In genomic region chr7:726084-726853, GRCh38 we compare ENCODE assay signal across 1 cellular context.
A peak's percentile ranks its signal among the peaks of the same experiment; 100 is the strongest.
TF ChIP-seq lines count a peak whose summit lies in the region.

TSS of gene DNAAF5 (plus strand) at chr7:726699. CDS start at chr7:726721, 22 bp downstream.

TF ChIP-seq in GM12878, 131 proteins besides CTCF, POLR2A, EP300 and RAD21 (continued from another document):
- TF ChIP-seq BMI1 (IDR thresholded peaks at IDR 0.05; ENCODE audit: borderline replicate concordance) (peak; percentile 74; the same call in 1 of the 2 replicates), USF2 (IDR thresholded peaks at IDR 0.05; ENCODE audit: borderline replicate concordance, low read depth, low read length) (peak; percentile 69), PAX8 (IDR thresholded peaks at IDR 0.05) (no peak), MYC (IDR thresholded peaks at IDR 0.05; ENCODE audit: insufficient read depth, insufficient read length, insufficient replicate concordance, low read length, severe bottlenecking) (peak; percentile 97), SIN3A (IDR thresholded peaks at IDR 0.05; ENCODE audit: low read depth, low read length) (peak; percentile 97), ZNF384 (IDR thresholded peaks at IDR 0.05; ENCODE audit: borderline replicate concordance, low read depth, low read length) (no peak), JUNB (IDR thresholded peaks at IDR 0.05) (no peak), PML (IDR thresholded peaks at IDR 0.05; ENCODE audit: low read length) (no peak; the same call in 1 of the 2 replicates), NFYA (IDR thresholded peaks at IDR 0.05; ENCODE audit: borderline replicate concordance, low read depth, low read length) (no peak), SMARCA5 (IDR thresholded peaks at IDR 0.05) (no peak), GATAD2B (conservative IDR thresholded peaks at IDR 0.05; ENCODE audit: low read depth) (peak; percentile 78), RFX5 (IDR thresholded peaks at IDR 0.05; ENCODE audit: low read depth, low read length) (peak; percentile 39; the same call in 1 of the 2 replicates), NRF1 (conservative IDR thresholded peaks at IDR 0.05; ENCODE audit: low read depth, low read length) (0 out of 2 replicates have a peak, but pooled peaks have one; percentile 8), IKZF2 (IDR thresholded peaks at IDR 0.05) (no peak), SREBF2 (IDR thresholded peaks at IDR 0.05; ENCODE audit: low read length) (no peak), BHLHE40 (IDR thresholded peaks at IDR 0.05; ENCODE audit: borderline replicate concordance in 1 of 2, low read depth in 2 of 2, low read length in 1 of 2) (peak; percentile 74 to 94; a peak in 3 of 4 replicates), NR2C2 (IDR thresholded peaks at IDR 0.05; ENCODE audit: borderline replicate concordance, control insufficient read depth, insufficient read length, low read depth) (no peak), IKZF1 (conservative IDR thresholded peaks at IDR 0.05) (peak; percentile 80), TCF3 (IDR thresholded peaks at IDR 0.05; ENCODE audit: borderline replicate concordance, insufficient read depth, low read depth, low read length) (0 out of 2 replicates have a peak, but pooled peaks have one; percentile 23), STAT3 (IDR thresholded peaks at IDR 0.05; ENCODE audit: low read depth, low read length) (no peak), HDAC2 (IDR thresholded peaks at IDR 0.05) (no peak), MLLT1 (IDR thresholded peaks at IDR 0.05) (no peak), CBFB (IDR thresholded peaks at IDR 0.05; ENCODE audit: low read depth) (no peak), SPI1 (IDR thresholded peaks at IDR 0.05; ENCODE audit: borderline replicate concordance, insufficient read depth, low read depth, low read length) (peak; percentile 70; the same call in 1 of the 2 replicates), ATF3 (IDR thresholded peaks at IDR 0.05; ENCODE audit: borderline replicate concordance, extremely low read depth, low read depth, low read length) (peak; percentile 81; the same call in 1 of the 2 replicates), SMAD5 (IDR thresholded peaks at IDR 0.05; ENCODE audit: low read depth) (peak; percentile 71), KAT2A (conservative IDR thresholded peaks at IDR 0.05; ENCODE audit: control insufficient read depth, low read depth, low read length) (no peak), MXI1 (IDR thresholded peaks at IDR 0.05; ENCODE audit: low read depth, low read length) (peak; percentile 99), ZBED1 (IDR thresholded peaks at IDR 0.05; ENCODE audit: borderline replicate concordance) (no peak), ASH2L (IDR thresholded peaks at IDR 0.05; ENCODE audit: borderline replicate concordance, low read depth) (no peak), SREBF1 (IDR thresholded peaks at IDR 0.05; ENCODE audit: low read length) (no peak), CUX1 (IDR thresholded peaks at IDR 0.05; ENCODE audit: insufficient replicate concordance, low read depth, low read length) (no peak), HDGF (IDR thresholded peaks at IDR 0.05) (0 out of 2 replicates have a peak, but pooled peaks have one; percentile 45), RBBP5 (conservative IDR thresholded peaks at IDR 0.05) (no peak), NFIC (IDR thresholded peaks at IDR 0.05; ENCODE audit: low read depth, low read length) (no peak), YBX1 (IDR thresholded peaks at IDR 0.05) (no peak), POLR2AphosphoS2 (IDR thresholded peaks at IDR 0.05; ENCODE audit: low read depth, low read length) (0 out of 2 replicates have a peak, but pooled peaks have one; percentile 43), PAX5 (IDR thresholded peaks at IDR 0.05; ENCODE audit: borderline replicate concordance, low read depth, low read length) (0 out of 2 replicates have a peak, but pooled peaks have one; percentile 9)
- TF ChIP-seq, protein P1, sequence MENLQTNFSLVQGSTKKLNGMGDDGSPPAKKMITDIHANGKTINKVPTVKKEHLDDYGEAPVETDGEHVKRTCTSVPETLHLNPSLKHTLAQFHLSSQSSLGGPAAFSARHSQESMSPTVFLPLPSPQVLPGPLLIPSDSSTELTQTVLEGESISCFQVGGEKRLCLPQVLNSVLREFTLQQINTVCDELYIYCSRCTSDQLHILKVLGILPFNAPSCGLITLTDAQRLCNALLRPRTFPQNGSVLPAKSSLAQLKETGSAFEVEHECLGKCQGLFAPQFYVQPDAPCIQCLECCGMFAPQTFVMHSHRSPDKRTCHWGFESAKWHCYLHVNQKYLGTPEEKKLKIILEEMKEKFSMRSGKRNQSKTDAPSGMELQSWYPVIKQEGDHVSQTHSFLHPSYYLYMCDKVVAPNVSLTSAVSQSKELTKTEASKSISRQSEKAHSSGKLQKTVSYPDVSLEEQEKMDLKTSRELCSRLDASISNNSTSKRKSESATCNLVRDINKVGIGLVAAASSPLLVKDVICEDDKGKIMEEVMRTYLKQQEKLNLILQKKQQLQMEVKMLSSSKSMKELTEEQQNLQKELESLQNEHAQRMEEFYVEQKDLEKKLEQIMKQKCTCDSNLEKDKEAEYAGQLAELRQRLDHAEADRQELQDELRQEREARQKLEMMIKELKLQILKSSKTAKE (IDR thresholded peaks at IDR 0.05; ENCODE audit: low read depth, poor library complexity, severe bottlenecking) = no peak
- TF ChIP-seq, protein P2, sequence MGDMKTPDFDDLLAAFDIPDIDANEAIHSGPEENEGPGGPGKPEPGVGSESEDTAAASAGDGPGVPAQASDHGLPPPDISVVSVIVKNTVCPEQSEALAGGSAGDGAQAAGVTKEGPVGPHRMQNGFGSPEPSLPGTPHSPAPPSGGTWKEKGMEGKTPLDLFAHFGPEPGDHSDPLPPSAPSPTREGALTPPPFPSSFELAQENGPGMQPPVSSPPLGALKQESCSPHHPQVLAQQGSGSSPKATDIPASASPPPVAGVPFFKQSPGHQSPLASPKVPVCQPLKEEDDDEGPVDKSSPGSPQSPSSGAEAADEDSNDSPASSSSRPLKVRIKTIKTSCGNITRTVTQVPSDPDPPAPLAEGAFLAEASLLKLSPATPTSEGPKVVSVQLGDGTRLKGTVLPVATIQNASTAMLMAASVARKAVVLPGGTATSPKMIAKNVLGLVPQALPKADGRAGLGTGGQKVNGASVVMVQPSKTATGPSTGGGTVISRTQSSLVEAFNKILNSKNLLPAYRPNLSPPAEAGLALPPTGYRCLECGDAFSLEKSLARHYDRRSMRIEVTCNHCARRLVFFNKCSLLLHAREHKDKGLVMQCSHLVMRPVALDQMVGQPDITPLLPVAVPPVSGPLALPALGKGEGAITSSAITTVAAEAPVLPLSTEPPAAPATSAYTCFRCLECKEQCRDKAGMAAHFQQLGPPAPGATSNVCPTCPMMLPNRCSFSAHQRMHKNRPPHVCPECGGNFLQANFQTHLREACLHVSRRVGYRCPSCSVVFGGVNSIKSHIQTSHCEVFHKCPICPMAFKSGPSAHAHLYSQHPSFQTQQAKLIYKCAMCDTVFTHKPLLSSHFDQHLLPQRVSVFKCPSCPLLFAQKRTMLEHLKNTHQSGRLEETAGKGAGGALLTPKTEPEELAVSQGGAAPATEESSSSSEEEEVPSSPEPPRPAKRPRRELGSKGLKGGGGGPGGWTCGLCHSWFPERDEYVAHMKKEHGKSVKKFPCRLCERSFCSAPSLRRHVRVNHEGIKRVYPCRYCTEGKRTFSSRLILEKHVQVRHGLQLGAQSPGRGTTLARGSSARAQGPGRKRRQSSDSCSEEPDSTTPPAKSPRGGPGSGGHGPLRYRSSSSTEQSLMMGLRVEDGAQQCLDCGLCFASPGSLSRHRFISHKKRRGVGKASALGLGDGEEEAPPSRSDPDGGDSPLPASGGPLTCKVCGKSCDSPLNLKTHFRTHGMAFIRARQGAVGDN (IDR thresholded peaks at IDR 0.05) = peak; percentile 45; the same call in 1 of the 2 replicates
- TF ChIP-seq, protein P3, sequence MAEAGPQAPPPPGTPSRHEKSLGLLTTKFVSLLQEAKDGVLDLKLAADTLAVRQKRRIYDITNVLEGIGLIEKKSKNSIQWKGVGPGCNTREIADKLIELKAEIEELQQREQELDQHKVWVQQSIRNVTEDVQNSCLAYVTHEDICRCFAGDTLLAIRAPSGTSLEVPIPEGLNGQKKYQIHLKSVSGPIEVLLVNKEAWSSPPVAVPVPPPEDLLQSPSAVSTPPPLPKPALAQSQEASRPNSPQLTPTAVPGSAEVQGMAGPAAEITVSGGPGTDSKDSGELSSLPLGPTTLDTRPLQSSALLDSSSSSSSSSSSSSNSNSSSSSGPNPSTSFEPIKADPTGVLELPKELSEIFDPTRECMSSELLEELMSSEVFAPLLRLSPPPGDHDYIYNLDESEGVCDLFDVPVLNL (IDR thresholded peaks at IDR 0.05; ENCODE audit: low read depth, low read length) = no peak
- TF ChIP-seq, protein P4, sequence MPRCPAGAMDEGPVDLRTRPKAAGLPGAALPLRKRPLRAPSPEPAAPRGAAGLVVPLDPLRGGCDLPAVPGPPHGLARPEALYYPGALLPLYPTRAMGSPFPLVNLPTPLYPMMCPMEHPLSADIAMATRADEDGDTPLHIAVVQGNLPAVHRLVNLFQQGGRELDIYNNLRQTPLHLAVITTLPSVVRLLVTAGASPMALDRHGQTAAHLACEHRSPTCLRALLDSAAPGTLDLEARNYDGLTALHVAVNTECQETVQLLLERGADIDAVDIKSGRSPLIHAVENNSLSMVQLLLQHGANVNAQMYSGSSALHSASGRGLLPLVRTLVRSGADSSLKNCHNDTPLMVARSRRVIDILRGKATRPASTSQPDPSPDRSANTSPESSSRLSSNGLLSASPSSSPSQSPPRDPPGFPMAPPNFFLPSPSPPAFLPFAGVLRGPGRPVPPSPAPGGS (IDR thresholded peaks at IDR 0.05; ENCODE audit: borderline replicate concordance, insufficient read depth, low read depth, low read length, poor library complexity, severe bottlenecking) = no peak
- TF ChIP-seq, protein P5, sequence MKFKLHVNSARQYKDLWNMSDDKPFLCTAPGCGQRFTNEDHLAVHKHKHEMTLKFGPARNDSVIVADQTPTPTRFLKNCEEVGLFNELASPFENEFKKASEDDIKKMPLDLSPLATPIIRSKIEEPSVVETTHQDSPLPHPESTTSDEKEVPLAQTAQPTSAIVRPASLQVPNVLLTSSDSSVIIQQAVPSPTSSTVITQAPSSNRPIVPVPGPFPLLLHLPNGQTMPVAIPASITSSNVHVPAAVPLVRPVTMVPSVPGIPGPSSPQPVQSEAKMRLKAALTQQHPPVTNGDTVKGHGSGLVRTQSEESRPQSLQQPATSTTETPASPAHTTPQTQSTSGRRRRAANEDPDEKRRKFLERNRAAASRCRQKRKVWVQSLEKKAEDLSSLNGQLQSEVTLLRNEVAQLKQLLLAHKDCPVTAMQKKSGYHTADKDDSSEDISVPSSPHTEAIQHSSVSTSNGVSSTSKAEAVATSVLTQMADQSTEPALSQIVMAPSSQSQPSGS (IDR thresholded peaks at IDR 0.05; ENCODE audit: low read length) = no peak
TF ChIP-seq in GM12878: peak in this region for 47.
